ENCODE assay signal across 29 cellular contexts in genomic region chr5:38856660-38857059, GRCh38. TPM values are rescaled to one million over a fixed set of nuclear protein-coding genes. Genes with fewer than 3 reads are reported as not detected.
"Had no signal": no experiment of that assay in that cellular context is flagged by ENCODE, and none has a peak within 500 bp of the region (broad histone marks: within the 10 kb centered on the region; RNA-seq: fewer than 3 reads in every experiment).

No MANE protein-coding gene starts in this region.

- DNase-seq: natural killer cell; occipital lobe; ovary; posterior cingulate gyrus; psoas muscle; right cardiac atrium; spleen; stimulated activated CD4-positive, alpha-beta T cell treated with anti-CD3 and anti-CD28 coated beads, Interleukin-12 subunit alpha, Interleukin-12 subunit beta, amount 100 ng/mL, for 4 hours; stimulated activated CD4-positive, alpha-beta T cell treated with anti-CD3 and anti-CD28 coated beads, Interleukin-1b, Interleukin-23, amount 100 ng/mL, for 48 hours; stimulated activated CD4-positive, alpha-beta T cell treated with anti-CD3 and anti-CD28 coated beads, Interleukin-4, amount 100 ng/mL, for 1 hour; stimulated activated CD4-positive, alpha-beta T cell treated with anti-CD3 and anti-CD28 coated beads, Interleukin-4, amount 100 ng/mL, for 4 hours; stimulated activated CD8-positive, alpha-beta memory T cell treated with anti-CD3 and anti-CD28 coated beads, Interleukin-4, amount 100 ng/mL, for 48 hours; stimulated activated naive CD4-positive, alpha-beta T cell; stimulated activated naive CD8-positive, alpha-beta T cell treated with anti-CD3 and anti-CD28 coated beads, Interleukin-15, amount 100 ng/mL, for 72 hours; stimulated activated naive CD8-positive, alpha-beta T cell treated with anti-CD3 and anti-CD28 coated beads, Interleukin-15, Interleukin-2, amounts not matched to agents 100 U/mL and 50 U/mL, for 24 hours; substantia nigra; testis; tibial artery; transverse colon; upper lobe of right lung; uterus had no signal

- H3K4me2 ChIP-seq: neural progenitor cell, smooth muscle cell had no signal

- H3K36me3 ChIP-seq: neural progenitor cell, ovary, spleen, suprapubic skin, transverse colon, upper lobe of right lung, uterus had no signal

- H3K4me3 ChIP-seq: neural progenitor cell, ovary, psoas muscle, skin epidermis, smooth muscle cell, spleen, suprapubic skin, testis, tibial artery, transverse colon, upper lobe of right lung, uterus had no signal

- H3K9me3 ChIP-seq: ovary, suprapubic skin, testis, tibial artery, transverse colon, uterus had no signal

- H3K4me1 ChIP-seq: neural progenitor cell, parathyroid adenoma, psoas muscle, testis, transverse colon, uterus had no signal

- ATAC-seq: natural killer cell; psoas muscle; sciatic nerve; stimulated activated memory B cell treated with anti-CD40 and anti-IgM and Interleukin-4, amounts not matched to agents 10 μg/mL and 1 μg/mL and 100 μg/mL, for 72 hours; stimulated activated naive CD8-positive, alpha-beta T cell treated with anti-CD3 and anti-CD28 coated beads, Interleukin-15, amount 100 ng/mL, for 72 hours; stimulated activated naive CD8-positive, alpha-beta T cell treated with anti-CD3 and anti-CD28 coated beads, Interleukin-15, Interleukin-2, amounts not matched to agents 100 U/mL and 50 U/mL, for 24 hours; upper lobe of right lung had no signal

- H3K79me2 ChIP-seq: parathyroid adenoma had no signal

- H3K27ac ChIP-seq: neural progenitor cell, ovary, parathyroid adenoma, psoas muscle, skin epidermis, spleen, suprapubic skin, testis, tibial artery, transverse colon, upper lobe of right lung, uterus had no signal

- H3K27me3 ChIP-seq: neural progenitor cell, ovary, spleen, suprapubic skin, testis, tibial artery, transverse colon, upper lobe of right lung, uterus had no signal

- H2AFZ ChIP-seq: neural progenitor cell, parathyroid adenoma had no signal

- H3K9ac ChIP-seq: neural progenitor cell, parathyroid adenoma had no signal

RNA-seq across cellular contexts. Expression of gene OSMR, which starts 10.8 kb away (rescaled TPM):
- total RNA-seq: natural killer cell had no signal
- polyA plus RNA-seq: neural cell had no signal
